In the genomic region with DNA sequence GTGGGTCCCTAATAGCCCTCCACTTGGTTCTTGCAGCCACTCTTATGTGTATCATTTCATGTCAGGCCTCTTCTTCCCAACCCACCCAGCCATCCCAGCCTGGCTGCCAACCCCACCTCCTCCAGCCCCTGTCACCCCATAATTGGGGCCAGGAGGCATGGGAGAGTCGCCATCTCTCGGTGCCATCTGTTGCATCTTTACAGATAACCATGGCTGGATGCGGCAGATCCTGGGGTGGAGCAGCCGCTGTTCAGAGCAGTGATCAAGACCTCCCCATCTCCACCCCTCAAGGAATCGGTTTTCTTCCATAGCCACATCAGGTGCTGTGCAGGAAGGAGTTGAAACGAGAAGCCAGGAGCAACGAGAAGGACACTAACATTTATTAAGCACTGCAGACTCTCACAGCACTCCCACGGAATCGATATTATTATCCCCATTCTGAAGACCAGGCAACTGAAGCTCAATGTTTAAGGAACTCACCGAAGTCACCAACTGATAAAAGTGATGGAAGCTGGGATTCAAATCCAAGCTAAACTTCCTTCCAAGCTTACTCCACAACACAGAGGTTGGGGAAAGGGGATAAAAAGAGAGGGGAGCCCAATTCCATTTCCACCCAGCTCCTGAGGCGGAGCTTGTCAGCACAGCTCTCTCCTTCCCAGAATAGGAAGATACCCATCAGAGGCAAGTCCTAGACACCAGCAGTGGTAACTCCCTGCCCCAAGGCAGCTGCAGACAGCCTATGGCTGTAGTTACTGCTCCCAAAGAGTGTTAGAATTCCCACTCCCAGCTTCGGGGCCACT, we compare ENCODE assay signal across 13 cellular contexts. TPM values are rescaled to one million over a fixed set of nuclear protein-coding genes. Genes with fewer than 3 reads are reported as not detected.
DNase-seq lines count a peak whose midpoint lies in the region; ATAC-seq and TF ChIP-seq lines count a peak whose summit lies in the region.
"Had no signal": no experiment of that assay in that cellular context is flagged by ENCODE, and none has a peak within 500 bp of the region (broad histone marks: within the 10 kb centered on the region; RNA-seq: fewer than 3 reads in every experiment).

No MANE protein-coding gene starts in this region.

- peaks cover 11% of the 10 kb centered on the region for H3K36me3 Mint-ChIP-seq in CD8-positive, alpha-beta T cell
- H3K36me3 Mint-ChIP-seq in activated CD8-positive, alpha-beta T cell treated with anti-CD3 and anti-CD28 coated beads for 36 hours (ENCODE audit: low read depth), result peaks cover 13% of the 10 kb centered on the region
- H3K36me3 Mint-ChIP-seq in naive thymus-derived CD4-positive, alpha-beta T cell, result peaks cover 0 to 3% (median 0%) of the 10 kb centered on the region in 5 donors

- H3K4ac ChIP-seq in IMR-90 (ENCODE audit: low read depth, low read length), result no peak overlapping the region

- no peaks in the 10 kb centered on the region for H3K9me3 ChIP-seq in CD8-positive, alpha-beta T cell (ENCODE audit: low read length)
- no peaks in the 10 kb centered on the region for H3K9me3 ChIP-seq in IMR-90 (ENCODE audit: control insufficient read depth, insufficient read depth, low read length)
- H3K9me3 ChIP-seq in naive thymus-derived CD4-positive, alpha-beta T cell (ENCODE audit: control insufficient read depth in 2 of 3, low read length in 3 of 3), result no peaks in the 10 kb centered on the region

- in situ Hi-C loops in IMR-90 (cut with MboI; ENCODE audit: low sequenced_read_pairs), result loop anchor here (25.0 kb wide), 1 partner anchor 676 kb away; no protein-coding TSS in a partner anchor

- no peak overlapping the region for H4K5ac ChIP-seq in IMR-90 (ENCODE audit: low read depth, low read length)

- H3K36me3 ChIP-seq in CD8-positive, alpha-beta T cell (ENCODE audit: insufficient read depth, low read length), result no peaks in the 10 kb centered on the region
- peaks cover 8% of the 10 kb centered on the region; the same call in 1 of the 2 replicates for H3K36me3 ChIP-seq in IMR-90 (ENCODE audit: control insufficient read depth, insufficient read depth, low read length)
- peaks cover 0 to 12% (median 0%) of the 10 kb centered on the region in 3 experiments for H3K36me3 ChIP-seq in naive thymus-derived CD4-positive, alpha-beta T cell (ENCODE audit: control insufficient read depth in 2 of 3, insufficient read depth in 3 of 3, low read length in 3 of 3)

- H2BK5ac ChIP-seq in IMR-90 (ENCODE audit: low read depth, low read length, poor library complexity, severe bottlenecking), result no peak overlapping the region

- POLR2A ChIA-PET in CD8-positive, alpha-beta T cell (lab: Charles Lee), result interaction anchor here (0.8 to 3.5 kb wide), 2 partner anchors 19 to 36 kb away, joined by 3 to 13 read pairs; no protein-coding TSS in a partner anchor
- POLR2A ChIA-PET in IMR-90 (lab: Charles Lee; ENCODE audit: unreplicated experiment), result no interaction called here
- POLR2A ChIA-PET in activated CD8-positive, alpha-beta T cell treated with anti-CD3 and anti-CD28 coated beads for 36 hours (lab: Charles Lee), result interaction anchor here (1.3 to 4.7 kb wide), 5 partner anchors 8 to 95 kb away, joined by 3 to 57 read pairs (median 18); partner anchors contain the start of genes SLC43A3 and TIMM10
- POLR2A ChIA-PET in naive thymus-derived CD4-positive, alpha-beta T cell (lab: Charles Lee), result interaction anchor here (0.7 to 3.1 kb wide), 2 partner anchors 11 to 634 kb away, joined by 3 to 12 read pairs; no protein-coding TSS in a partner anchor

- H3K23ac ChIP-seq in IMR-90 (ENCODE audit: low read depth, low read length), result 0 out of 2 replicates have a peak overlapping the region, but pooled peaks have one; percentile 7

- no peak for DNase-seq in CD8-positive, alpha-beta T cell
- DNase-seq in IMR-90 (no peak), KG1 (lab: John Stamatoyannopoulos, UW) (no peak), islet precursor cell (no peak)
- DNase-seq in activated CD8-positive, alpha-beta T cell treated with anti-CD3 and anti-CD28 coated beads for 36 hours, result no peak
- DNase-seq in naive thymus-derived CD4-positive, alpha-beta T cell, result no peak
- no peak for DNase-seq in stimulated activated CD8-positive, alpha-beta memory T cell treated with anti-CD3 and anti-CD28 coated beads, Interleukin-4, amount 100 ng/mL, for 48 hours
- DNase-seq: activated CD4-positive, alpha-beta T cell treated with anti-CD3 and anti-CD28 coated beads for 4 hours; NCI-H1048; NCI-H446; SHP77 had no signal

- CTCF ChIA-PET in CD8-positive, alpha-beta T cell (lab: Charles Lee), result interaction anchor here (1.1 to 22.2 kb wide), 5 partner anchors 8 to 167 kb away, joined by 3 to 755 read pairs (median 68); partner anchors contain the start of gene RTN4RL2
- CTCF ChIA-PET in IMR-90 (lab: Yijun Ruan, JAX), result interaction anchor here (1.2 kb wide), 1 partner anchor 19 kb away, joined by 7 read pairs; no protein-coding TSS in a partner anchor
- CTCF ChIA-PET in activated CD8-positive, alpha-beta T cell treated with anti-CD3 and anti-CD28 coated beads for 36 hours (lab: Charles Lee), result interaction anchor here (1.0 to 7.0 kb wide), 6 partner anchors 15 to 131 kb away, joined by 3 to 170 read pairs (median 40); partner anchors contain the start of gene RTN4RL2
- CTCF ChIA-PET in naive thymus-derived CD4-positive, alpha-beta T cell (lab: Charles Lee), result interaction anchor here (1.1 to 1.6 kb wide), 3 partner anchors 14 to 39 kb away, joined by 3 to 5 read pairs (median 3); no protein-coding TSS in a partner anchor

- intact Hi-C loops in CD8-positive, alpha-beta T cell (cut with DNase I, micrococcal nuclease), result no loop called here
- intact Hi-C loops in IMR-90 (cut with micrococcal nuclease), result no loop called here
- intact Hi-C loops in activated CD8-positive, alpha-beta T cell treated with anti-CD3 and anti-CD28 coated beads for 36 hours (cut with micrococcal nuclease), result no loop called here
- intact Hi-C loops in naive thymus-derived CD4-positive, alpha-beta T cell (cut with micrococcal nuclease), result loop anchor here in 1 of 2 donors (5.0 kb wide), 2 partner anchors 56 to 1064 kb away; partner anchors contain the start of genes LPXN and ZFP91

- BruUV-seq in IMR-90 (replicated peaks; lab: Mats Ljungman, UMichigan), result no TSS peak

- H3K14ac ChIP-seq in IMR-90 (replicated peaks; ENCODE audit: low read depth, low read length), result no peak overlapping the region

- no peak for ATAC-seq in CD8-positive, alpha-beta T cell
- ATAC-seq in IMR-90 (ENCODE audit: low read depth) (no peak), GM18502 (IDR thresholded peaks at IDR 0.05; ENCODE audit: poor library complexity, unreplicated experiment) (no peak)
- ATAC-seq in activated CD8-positive, alpha-beta T cell treated with anti-CD3 and anti-CD28 coated beads for 36 hours, result no peak
- no peak for ATAC-seq in naive thymus-derived CD4-positive, alpha-beta T cell

- H3K9ac ChIP-seq in IMR-90 (ENCODE audit: low read depth, low read length), result no peak overlapping the region

- no peak for TF ChIP-seq POLR2A in IMR-90 (IDR thresholded peaks at IDR 0.05; ENCODE audit: low read depth, low read length)

- H3K18ac ChIP-seq in IMR-90 (ENCODE audit: low read depth, low read length), result no peak overlapping the region

- no peak overlapping the region for H2BK15ac ChIP-seq in IMR-90 (ENCODE audit: low read depth, low read length)

- no peak overlapping the region for H2AK9ac ChIP-seq in IMR-90 (replicated peaks; ENCODE audit: low read depth, low read length, poor library complexity)

- peak overlapping the region; percentile 98 for H3K4me3 Mint-ChIP-seq in CD8-positive, alpha-beta T cell
- peak overlapping the region; percentile 94 for H3K4me3 Mint-ChIP-seq in activated CD8-positive, alpha-beta T cell treated with anti-CD3 and anti-CD28 coated beads for 36 hours
- peak overlapping the region in 7 of 10 donors; percentile 25 to 99 (median 73) for H3K4me3 Mint-ChIP-seq in naive thymus-derived CD4-positive, alpha-beta T cell

- H3K79me1 ChIP-seq in IMR-90 (ENCODE audit: low read depth in 1 of 2, low read length in 2 of 2), result peaks cover 7 to 24% of the 10 kb centered on the region in 2 experiments; a peak in 3 of 4 replicates

- no peak overlapping the region for H4K8ac ChIP-seq in IMR-90 (ENCODE audit: low read depth in 2 of 2, low read length in 2 of 2)

- no peak for TF ChIP-seq RAD21 in IMR-90 (IDR thresholded peaks at IDR 0.05; ENCODE audit: low read length)

- H3K56ac ChIP-seq in IMR-90 (ENCODE audit: extremely low read depth, insufficient read depth, low read length), result no peak overlapping the region

- H4K20me1 ChIP-seq in IMR-90 (ENCODE audit: insufficient read depth, low read length), result peaks cover 7% of the 10 kb centered on the region; the same call in 1 of the 2 replicates

- peaks cover 38% of the 10 kb centered on the region for H3K4me1 Mint-ChIP-seq in CD8-positive, alpha-beta T cell (ENCODE audit: low read depth)
- peaks cover 33% of the 10 kb centered on the region for H3K4me1 Mint-ChIP-seq in activated CD8-positive, alpha-beta T cell treated with anti-CD3 and anti-CD28 coated beads for 36 hours (ENCODE audit: low read depth)
- H3K4me1 Mint-ChIP-seq in naive thymus-derived CD4-positive, alpha-beta T cell, result peaks cover 23 to 36% (median 30%) of the 10 kb centered on the region in 7 donors

- no peak for TF ChIP-seq CTCF in CD8-positive, alpha-beta T cell (IDR thresholded peaks at IDR 0.05)
- no peak for TF ChIP-seq CTCF in IMR-90 (conservative IDR thresholded peaks at IDR 0.05; ENCODE audit: low read depth, low read length)
- TF ChIP-seq CTCF in activated CD8-positive, alpha-beta T cell treated with anti-CD3 and anti-CD28 coated beads for 36 hours (IDR thresholded peaks at IDR 0.05), result no peak

- H3K27me3 Mint-ChIP-seq in CD8-positive, alpha-beta T cell (ENCODE audit: low read depth), result no peaks in the 10 kb centered on the region
- H3K27me3 Mint-ChIP-seq in activated CD8-positive, alpha-beta T cell treated with anti-CD3 and anti-CD28 coated beads for 36 hours, result no peaks in the 10 kb centered on the region
- H3K27me3 Mint-ChIP-seq in naive thymus-derived CD4-positive, alpha-beta T cell, result peaks cover 0 to 10% (median 0%) of the 10 kb centered on the region in 5 donors

- H3K27ac Mint-ChIP-seq in CD8-positive, alpha-beta T cell, result peak overlapping the region; percentile 77
- peak overlapping the region; percentile 61 for H3K27ac Mint-ChIP-seq in activated CD8-positive, alpha-beta T cell treated with anti-CD3 and anti-CD28 coated beads for 36 hours
- peak overlapping the region in 6 of 9 donors; percentile 66 to 89 (median 76) for H3K27ac Mint-ChIP-seq in naive thymus-derived CD4-positive, alpha-beta T cell

- dilution Hi-C loops in IMR-90 (cut with HindIII; ENCODE audit: low sequenced_read_pairs, unreplicated experiment), result no loop called here

- H2AK5ac ChIP-seq in IMR-90 (ENCODE audit: low read depth, low read length), result no peak overlapping the region

- no peaks in the 10 kb centered on the region for H3K27me3 ChIP-seq in CD8-positive, alpha-beta T cell (ENCODE audit: insufficient read depth, low read length)
- H3K27me3 ChIP-seq in IMR-90 (ENCODE audit: control insufficient read depth, insufficient read depth, low read length), result no peaks in the 10 kb centered on the region
- H3K27me3 ChIP-seq in naive thymus-derived CD4-positive, alpha-beta T cell (ENCODE audit: control insufficient read depth in 2 of 2, insufficient read depth in 2 of 2, low read length in 2 of 2), result no peaks in the 10 kb centered on the region

- no peak overlapping the region for H3K27ac ChIP-seq in CD8-positive, alpha-beta T cell (ENCODE audit: low read depth, low read length)
- no peak overlapping the region for H3K27ac ChIP-seq in IMR-90 (ENCODE audit: insufficient read depth, low read length)
- no peak overlapping the region for H3K27ac ChIP-seq in naive thymus-derived CD4-positive, alpha-beta T cell (ENCODE audit: low read depth, low read length)

- WGBS in IMR-90 (ENCODE audit: extremely low coverage in 2 of 2, insufficient read length in 1 of 2), 2 experiments, result no CpG with 5 or more reads among the region's 12 CpGs

- H4K91ac ChIP-seq in IMR-90 (ENCODE audit: insufficient read depth, low read depth, low read length), result no peak overlapping the region

- H2BK120ac ChIP-seq in IMR-90 (ENCODE audit: low read depth, low read length), result no peak overlapping the region

- peaks cover 27% of the 10 kb centered on the region for H3K4me1 ChIP-seq in CD8-positive, alpha-beta T cell (ENCODE audit: insufficient read depth, low read length)
- no peaks in the 10 kb centered on the region; the same call in 1 of the 2 replicates for H3K4me1 ChIP-seq in IMR-90 (ENCODE audit: control insufficient read depth, insufficient read depth, low read length)
- peaks cover 5 to 7% of the 10 kb centered on the region in 2 donors for H3K4me1 ChIP-seq in naive thymus-derived CD4-positive, alpha-beta T cell (ENCODE audit: control insufficient read depth in 2 of 2, insufficient read depth in 2 of 2, low read length in 2 of 2)

- H2AFZ ChIP-seq in IMR-90 (replicated peaks; ENCODE audit: low read length, poor library complexity), result no peak overlapping the region

- no peaks in the 10 kb centered on the region for H3K9me3 Mint-ChIP-seq in CD8-positive, alpha-beta T cell
- no peaks in the 10 kb centered on the region for H3K9me3 Mint-ChIP-seq in activated CD8-positive, alpha-beta T cell treated with anti-CD3 and anti-CD28 coated beads for 36 hours
- no peaks in the 10 kb centered on the region for H3K9me3 Mint-ChIP-seq in naive thymus-derived CD4-positive, alpha-beta T cell

- no peaks in the 10 kb centered on the region; the same call in 1 of the 2 replicates for H3K9me1 ChIP-seq in IMR-90 (ENCODE audit: insufficient read depth, low read length)

- no peak overlapping the region for H3K4me3 ChIP-seq in CD8-positive, alpha-beta T cell (ENCODE audit: low read depth, low read length)
- no peak overlapping the region for H3K4me3 ChIP-seq in IMR-90 (ENCODE audit: insufficient read depth, low read depth, low read length)
- no peak overlapping the region for H3K4me3 ChIP-seq in naive thymus-derived CD4-positive, alpha-beta T cell (ENCODE audit: low read length)

- no peak overlapping the region for H3K4me2 ChIP-seq in IMR-90 (ENCODE audit: low read depth, low read length)

- H2BK20ac ChIP-seq in IMR-90 (ENCODE audit: low read depth, low read length), result no peak overlapping the region

RNA-seq across cellular contexts. Expression of gene SLC43A1, which starts 2.7 kb away (rescaled TPM):
- total RNA-seq in CD8-positive, alpha-beta T cell, result 1 to 10 TPM; 4.4 to 7.5 TPM
- 8.6 and 10.0 TPM in 2 replicates for total RNA-seq in IMR-90 (2012; rRNA removed)
- polyA plus RNA-seq in IMR-90 (2012; rRNA removed), result 15.9 and 17.0 TPM in 2 replicates
- 8.6 and 18.4 TPM in 2 replicates for polyA plus RNA-seq in IMR-90 (2012; cell fraction: cytosol; rRNA removed)
- polyA plus RNA-seq in IMR-90 (2012; cell fraction: nucleus; rRNA removed; ENCODE audit: low replicate concordance), result 34.7 and 55.4 TPM in 2 replicates
- 10 to 100 TPM; 32.1 to 34.0 TPM for total RNA-seq in activated CD8-positive, alpha-beta T cell treated with anti-CD3 and anti-CD28 coated beads for 36 hours
- total RNA-seq in naive thymus-derived CD4-positive, alpha-beta T cell, result 10 to 100 TPM; 10.1 to 19.2 (median 16.3) TPM
- 10 to 100 TPM; 12.7 to 15.4 TPM for polyA plus RNA-seq in naive thymus-derived CD4-positive, alpha-beta T cell

RNA-seq across cellular contexts. Expression of gene TIMM10, which starts 17.7 kb away (rescaled TPM):
- 10 to 100 TPM; 16.4 to 18.9 TPM for total RNA-seq in CD8-positive, alpha-beta T cell
- 70.0 and 96.8 TPM in 2 replicates for total RNA-seq in IMR-90 (2012; rRNA removed)
- polyA plus RNA-seq in IMR-90 (2012; rRNA removed), result 135 and 148 TPM in 2 replicates
- 102 and 363 TPM in 2 replicates for polyA plus RNA-seq in IMR-90 (2012; cell fraction: cytosol; rRNA removed)
- polyA plus RNA-seq in IMR-90 (2012; cell fraction: nucleus; rRNA removed; ENCODE audit: low replicate concordance), result 26.0 and 35.1 TPM in 2 replicates
- total RNA-seq in activated CD8-positive, alpha-beta T cell treated with anti-CD3 and anti-CD28 coated beads for 36 hours, result 10 to 100 TPM; 75.2 to 84.2 TPM
- 10 to 100 TPM; 23.7 to 52.8 (median 34.7) TPM for total RNA-seq in naive thymus-derived CD4-positive, alpha-beta T cell
- 10 to 100 TPM; 76.5 to 79.4 TPM for polyA plus RNA-seq in naive thymus-derived CD4-positive, alpha-beta T cell

RNA-seq across cellular contexts. Expression of gene SMTNL1, which starts 24.5 kb away (rescaled TPM):
- not detected for total RNA-seq in CD8-positive, alpha-beta T cell
- total RNA-seq in IMR-90 (2012; rRNA removed), result not detected in 2 replicates
- polyA plus RNA-seq in IMR-90 (2012; rRNA removed), result not detected in 2 replicates
- not detected in 2 replicates for polyA plus RNA-seq in IMR-90 (2012; cell fraction: cytosol; rRNA removed)
- polyA plus RNA-seq in IMR-90 (2012; cell fraction: nucleus; rRNA removed; ENCODE audit: low replicate concordance), result not detected in 2 replicates
- total RNA-seq in activated CD8-positive, alpha-beta T cell treated with anti-CD3 and anti-CD28 coated beads for 36 hours, result not detected
- total RNA-seq in naive thymus-derived CD4-positive, alpha-beta T cell, result not detected
- under 1 TPM; 0.28 to 0.44 TPM for polyA plus RNA-seq in naive thymus-derived CD4-positive, alpha-beta T cell
- polyA plus RNA-seq: neural cell had no signal

RNA-seq across cellular contexts. Expression of gene RTN4RL2, which starts 52.5 kb away (rescaled TPM):
- under 1 TPM; 0.16 to 0.31 TPM for total RNA-seq in CD8-positive, alpha-beta T cell
- not detected in 2 replicates for total RNA-seq in IMR-90 (2012; rRNA removed)
- polyA plus RNA-seq in IMR-90 (2012; rRNA removed), result 0.83 and 1.5 TPM in 2 replicates
- polyA plus RNA-seq in IMR-90 (2012; cell fraction: cytosol; rRNA removed), result 1.2 and 2.7 TPM in 2 replicates
- polyA plus RNA-seq in IMR-90 (2012; cell fraction: nucleus; rRNA removed; ENCODE audit: low replicate concordance), result 0.52 and 0.96 TPM in 2 replicates
- total RNA-seq in activated CD8-positive, alpha-beta T cell treated with anti-CD3 and anti-CD28 coated beads for 36 hours, result under 1 TPM; 0.23 to 0.27 TPM
- under 1 TPM in 3 of 5 experiments, not detected in 2; 0.19 to 0.47 (median 0.27) TPM for total RNA-seq in naive thymus-derived CD4-positive, alpha-beta T cell
- polyA plus RNA-seq in naive thymus-derived CD4-positive, alpha-beta T cell, result under 1 TPM; 0.08 to 0.44 TPM

RNA-seq across cellular contexts. Expression of gene UBE2L6, which starts 54.6 kb away (rescaled TPM):
- 10 to 100 TPM; 44.4 to 47.2 TPM for total RNA-seq in CD8-positive, alpha-beta T cell
- total RNA-seq in IMR-90 (2012; rRNA removed), result 34.4 and 37.5 TPM in 2 replicates
- polyA plus RNA-seq in IMR-90 (2012; rRNA removed), result 46.7 and 51.7 TPM in 2 replicates
- 19.3 and 42.1 TPM in 2 replicates for polyA plus RNA-seq in IMR-90 (2012; cell fraction: cytosol; rRNA removed)
- polyA plus RNA-seq in IMR-90 (2012; cell fraction: nucleus; rRNA removed; ENCODE audit: low replicate concordance), result 11.5 and 13.0 TPM in 2 replicates
- 100 to 1,000 TPM; 148 to 159 TPM for total RNA-seq in activated CD8-positive, alpha-beta T cell treated with anti-CD3 and anti-CD28 coated beads for 36 hours
- 100 to 1,000 TPM in 1 of 5 experiments, 10 to 100 TPM in 4; 51.1 to 326 (median 64.2) TPM for total RNA-seq in naive thymus-derived CD4-positive, alpha-beta T cell
- 100 to 1,000 TPM; 236 to 238 TPM for polyA plus RNA-seq in naive thymus-derived CD4-positive, alpha-beta T cell
